11 cellular contexts compared by ENCODE assay signal in genomic region chr2:45728458-45728942, GRCh38.
A peak's percentile ranks its signal among the peaks of the same experiment; 100 is the strongest.
DNase-seq lines count a peak whose midpoint lies in the region; ATAC-seq, FAIRE-seq and TF ChIP-seq lines count a peak whose summit lies in the region.
"Had no signal": no experiment of that assay in that cellular context is flagged by ENCODE, and none has a peak within 500 bp of the region (broad histone marks: within the 10 kb centered on the region; RNA-seq: fewer than 3 reads in every experiment).

No MANE protein-coding gene starts in this region.

- H2AFZ ChIP-seq in neural progenitor cell (replicated peaks) = no peak overlapping the region

- no peaks in the 10 kb centered on the region for H3K36me3 ChIP-seq in neural progenitor cell

- H3K9me3 Mint-ChIP-seq in neural progenitor cell = no peaks in the 10 kb centered on the region
- no peaks in the 10 kb centered on the region for H3K9me3 Mint-ChIP-seq in activated T-helper 2 cell treated with anti-CD3 and anti-CD28 coated beads, Interferon-gamma antibody, Interleukin-2, Interleukin-4, amounts not matched to agents 10 μg/mL and 5 μg/mL and 100 μg/mL, durations not matched to agents 14 hours and 24 hours and 36 hours

- no peak for TF ChIP-seq CTCF in neural progenitor cell (IDR thresholded peaks at IDR 0.05)

- H3K27ac Mint-ChIP-seq in T-helper 17 cell = no peak overlapping the region
- H3K27ac Mint-ChIP-seq in neural progenitor cell = no peak overlapping the region
- no peak overlapping the region for H3K27ac Mint-ChIP-seq in activated T-helper 2 cell treated with anti-CD3 and anti-CD28 coated beads, Interferon-gamma antibody, Interleukin-2, Interleukin-4, amounts not matched to agents 10 μg/mL and 5 μg/mL and 100 μg/mL, durations not matched to agents 14 hours and 24 hours and 36 hours

- DNase-seq in GM18507 (ENCODE audit: extremely low spot score, insufficient read length, low read depth) (peak; percentile 57), T-helper 17 cell (no peak), neural progenitor cell (ENCODE audit: low spot score) (no peak), T-helper 2 cell (no peak)
- no peak for DNase-seq in activated T-helper 2 cell treated with anti-CD3 and anti-CD28 coated beads, Interferon-gamma antibody, Interleukin-2, Interleukin-4, amounts not matched to agents 10 μg/mL and 5 μg/mL and 100 μg/mL, durations not matched to agents 14 hours and 24 hours and 36 hours (ENCODE audit: low spot score)
- no peak for DNase-seq in activated T-cell treated with anti-CD3 and anti-CD28 coated beads, Interleukin-2, amount 50 U/mL, for 48 hours

- no peak overlapping the region for H3K27ac ChIP-seq in neural progenitor cell

- no peaks in the 10 kb centered on the region for H3K4me1 ChIP-seq in neural progenitor cell

- no peak overlapping the region for H3K9ac ChIP-seq in neural progenitor cell

- H3K4me3 ChIP-seq in neural progenitor cell = no peak overlapping the region
- H3K4me3 ChIP-seq: lung, skin epidermis had no signal

- H3K4me1 Mint-ChIP-seq in T-helper 17 cell (peaks cover 21% of the 10 kb centered on the region), neural progenitor cell (peaks cover 13% of the 10 kb centered on the region)
- H3K4me1 Mint-ChIP-seq in activated T-helper 2 cell treated with anti-CD3 and anti-CD28 coated beads, Interferon-gamma antibody, Interleukin-2, Interleukin-4, amounts not matched to agents 10 μg/mL and 5 μg/mL and 100 μg/mL, durations not matched to agents 14 hours and 24 hours and 36 hours (ENCODE audit: low read depth) = peaks cover 10% of the 10 kb centered on the region

- intact Hi-C loops in activated T-helper 2 cell treated with anti-CD3 and anti-CD28 coated beads, Interferon-gamma antibody, Interleukin-2, Interleukin-4, amounts not matched to agents 10 μg/mL and 5 μg/mL and 100 μg/mL, durations not matched to agents 14 hours and 24 hours and 36 hours (cut with micrococcal nuclease) = no loop called here

- H3K36me3 Mint-ChIP-seq in T-helper 17 cell (ENCODE audit: low read depth) = no peaks in the 10 kb centered on the region
- H3K36me3 Mint-ChIP-seq in neural progenitor cell = no peaks in the 10 kb centered on the region
- no peaks in the 10 kb centered on the region for H3K36me3 Mint-ChIP-seq in activated T-helper 2 cell treated with anti-CD3 and anti-CD28 coated beads, Interferon-gamma antibody, Interleukin-2, Interleukin-4, amounts not matched to agents 10 μg/mL and 5 μg/mL and 100 μg/mL, durations not matched to agents 14 hours and 24 hours and 36 hours (ENCODE audit: low read depth)

- FAIRE-seq in GM18507 (lab: Jason Lieb, UNC) = peak; percentile 92
- FAIRE-seq: astrocyte had no signal

- ATAC-seq in GM21423 (IDR thresholded peaks at IDR 0.05; ENCODE audit: unreplicated experiment) (peak; percentile 77), HG03135 (IDR thresholded peaks at IDR 0.05; ENCODE audit: unreplicated experiment) (peak; percentile 78), T-helper 17 cell (peak; percentile 68)

- no peaks in the 10 kb centered on the region for H3F3A ChIP-seq in neural progenitor cell (ENCODE audit: low read depth)

- H3K79me2 ChIP-seq in neural progenitor cell (ENCODE audit: low read depth) = no peaks in the 10 kb centered on the region

- no peaks in the 10 kb centered on the region for H4K20me1 ChIP-seq in neural progenitor cell (ENCODE audit: low read depth)

- H3K27me3 ChIP-seq in neural progenitor cell = no peaks in the 10 kb centered on the region

- H3K27me3 Mint-ChIP-seq in T-helper 17 cell (no peaks in the 10 kb centered on the region), neural progenitor cell (ENCODE audit: insufficient read depth, low read depth) (peaks cover 7% of the 10 kb centered on the region)
- H3K27me3 Mint-ChIP-seq in activated T-helper 2 cell treated with anti-CD3 and anti-CD28 coated beads, Interferon-gamma antibody, Interleukin-2, Interleukin-4, amounts not matched to agents 10 μg/mL and 5 μg/mL and 100 μg/mL, durations not matched to agents 14 hours and 24 hours and 36 hours (ENCODE audit: low read depth) = no peaks in the 10 kb centered on the region

- H3K4me3 Mint-ChIP-seq in T-helper 17 cell (no peak overlapping the region), neural progenitor cell (no peak overlapping the region)
- no peak overlapping the region for H3K4me3 Mint-ChIP-seq in activated T-helper 2 cell treated with anti-CD3 and anti-CD28 coated beads, Interferon-gamma antibody, Interleukin-2, Interleukin-4, amounts not matched to agents 10 μg/mL and 5 μg/mL and 100 μg/mL, durations not matched to agents 14 hours and 24 hours and 36 hours (ENCODE audit: low read depth)

- H3K4me2 ChIP-seq in neural progenitor cell = no peak overlapping the region

- H3K9me3 ChIP-seq in T-helper 17 cell (ENCODE audit: control insufficient read depth, low read length, poor library complexity, severe bottlenecking) (no peaks in the 10 kb centered on the region), neural progenitor cell (ENCODE audit: low read depth) (no peaks in the 10 kb centered on the region)
